ENCODE assay signal across 8 cellular contexts in genomic region chr7:2138146-2138765, GRCh38.
DNase-seq lines count a peak whose midpoint lies in the region; ATAC-seq, FAIRE-seq and TF ChIP-seq lines count a peak whose summit lies in the region.

No MANE protein-coding gene starts in this region.

- H4K20me1 ChIP-seq in osteoblast (ENCODE audit: insufficient read depth, low read length): peaks cover 7% of the 10 kb centered on the region

- 93 to 95% methylated on average over 14 to 17 of the region's 17 CpGs for WGBS in endodermal cell (ENCODE audit: insufficient coverage in 1 of 2, insufficient read length in 1 of 2), 2 experiments
- WGBS in small intestine, 3 donors: 76 to 98% (median 82%) methylated on average over 15 to 17 of the region's 17 CpGs

- no peaks in the 10 kb centered on the region for H3K9me3 Mint-ChIP-seq in endodermal cell
- no peaks in the 10 kb centered on the region for H3K9me3 Mint-ChIP-seq in stimulated activated effector memory CD8-positive, alpha-beta T cell treated with anti-CD3 and anti-CD28 coated beads, Interleukin-12 subunit alpha, Interleukin-12 subunit beta, amount 100 ng/mL, for 72 hours

- no peak overlapping the region for H3K27ac ChIP-seq in endodermal cell (ENCODE audit: low read depth, low read length)
- H3K27ac ChIP-seq in tibial artery: no peak overlapping the region
- no peak overlapping the region for H3K27ac ChIP-seq in small intestine (ENCODE audit: low read depth in 1 of 2, low read length in 1 of 2)
- no peak overlapping the region for H3K27ac ChIP-seq in osteoblast (ENCODE audit: low read depth, low read length)

- H3K79me2 ChIP-seq in osteoblast (ENCODE audit: insufficient read depth, low read length): no peaks in the 10 kb centered on the region

- H3K4me1 ChIP-seq in endodermal cell (ENCODE audit: control insufficient read depth, insufficient read depth, low read length) (no peaks in the 10 kb centered on the region), tibial artery (no peaks in the 10 kb centered on the region), small intestine (ENCODE audit: control insufficient read depth in 2 of 2, insufficient read depth in 1 of 2, low read depth in 1 of 2, low read length in 1 of 2) (no peaks in the 10 kb centered on the region), osteoblast (ENCODE audit: insufficient read depth, low read length) (no peaks in the 10 kb centered on the region)

- peak; percentile 61 for ATAC-seq in GM19452 (IDR thresholded peaks at IDR 0.05; ENCODE audit: unreplicated experiment)
- ATAC-seq in stimulated activated effector memory CD8-positive, alpha-beta T cell treated with anti-CD3 and anti-CD28 coated beads, Interleukin-12 subunit alpha, Interleukin-12 subunit beta, amount 100 ng/mL, for 72 hours: peak; percentile 51

- intact Hi-C loops in tibial artery (cut with DNase I; ENCODE audit: low total_unique reads): no loop called here

- no peak overlapping the region for H3K4me2 ChIP-seq in osteoblast (ENCODE audit: insufficient read depth, low read length)

- no peak overlapping the region for H3K9ac ChIP-seq in endodermal cell (ENCODE audit: extremely low read depth, low read length, poor library complexity, severe bottlenecking)

- H3K36me3 Mint-ChIP-seq in endodermal cell (ENCODE audit: low read depth): peaks cover 35% of the 10 kb centered on the region
- H3K36me3 Mint-ChIP-seq in stimulated activated effector memory CD8-positive, alpha-beta T cell treated with anti-CD3 and anti-CD28 coated beads, Interleukin-12 subunit alpha, Interleukin-12 subunit beta, amount 100 ng/mL, for 72 hours: no peaks in the 10 kb centered on the region

- peak overlapping the region; percentile 35 for H3K27ac Mint-ChIP-seq in endodermal cell
- peak overlapping the region; percentile 76 for H3K27ac Mint-ChIP-seq in stimulated activated effector memory CD8-positive, alpha-beta T cell treated with anti-CD3 and anti-CD28 coated beads, Interleukin-12 subunit alpha, Interleukin-12 subunit beta, amount 100 ng/mL, for 72 hours

- H3K4me1 Mint-ChIP-seq in endodermal cell: no peaks in the 10 kb centered on the region
- H3K4me1 Mint-ChIP-seq in stimulated activated effector memory CD8-positive, alpha-beta T cell treated with anti-CD3 and anti-CD28 coated beads, Interleukin-12 subunit alpha, Interleukin-12 subunit beta, amount 100 ng/mL, for 72 hours: peaks cover 21% of the 10 kb centered on the region

- H3K27me3 ChIP-seq in endodermal cell (ENCODE audit: control insufficient read depth, insufficient read depth, low read length, poor library complexity, severe bottlenecking) (no peaks in the 10 kb centered on the region), tibial artery (no peaks in the 10 kb centered on the region), small intestine (ENCODE audit: control insufficient read depth in 2 of 2, insufficient read depth in 2 of 2, low read length in 2 of 2) (no peaks in the 10 kb centered on the region), osteoblast (ENCODE audit: insufficient read depth, low read length) (no peaks in the 10 kb centered on the region)

- FAIRE-seq in small intestine (lab: Jason Lieb, UNC): no peak

- H3K27me3 Mint-ChIP-seq in endodermal cell (ENCODE audit: insufficient read depth): no peaks in the 10 kb centered on the region

- H3K4me3 Mint-ChIP-seq in endodermal cell: no peak overlapping the region
- peak overlapping the region; percentile 29 for H3K4me3 Mint-ChIP-seq in stimulated activated effector memory CD8-positive, alpha-beta T cell treated with anti-CD3 and anti-CD28 coated beads, Interleukin-12 subunit alpha, Interleukin-12 subunit beta, amount 100 ng/mL, for 72 hours

- H3K36me3 ChIP-seq in endodermal cell (ENCODE audit: control insufficient read depth, insufficient read depth, low read length) (peaks cover 25% of the 10 kb centered on the region), tibial artery (peaks cover 0 to 32% (median 15%) of the 10 kb centered on the region in 3 donors), small intestine (ENCODE audit: control insufficient read depth in 2 of 2, insufficient read depth in 2 of 2, low read length in 2 of 2) (no peaks in the 10 kb centered on the region), osteoblast (ENCODE audit: insufficient read depth, low read length) (peaks cover 9% of the 10 kb centered on the region)

- H3K4me3 ChIP-seq in endodermal cell (ENCODE audit: low read length) (no peak overlapping the region), tibial artery (no peak overlapping the region), small intestine (ENCODE audit: low read depth in 1 of 2, low read length in 2 of 2) (no peak overlapping the region), osteoblast (ENCODE audit: insufficient read depth, low read length) (no peak overlapping the region)

- TF ChIP-seq CTCF in endodermal cell (conservative IDR thresholded peaks at IDR 0.05) (no peak), tibial artery (IDR thresholded peaks at IDR 0.05) (no peak), osteoblast (IDR thresholded peaks at IDR 0.05; ENCODE audit: extremely low read depth, low read depth, low read length) (no peak)

- H3K9me3 ChIP-seq in endodermal cell (ENCODE audit: control insufficient read depth, low read length) (no peaks in the 10 kb centered on the region), tibial artery (no peaks in the 10 kb centered on the region), small intestine (ENCODE audit: control insufficient read depth, low read depth) (no peaks in the 10 kb centered on the region), osteoblast (ENCODE audit: low read depth, low read length) (no peaks in the 10 kb centered on the region)

- H2AFZ ChIP-seq in osteoblast (ENCODE audit: low read length): no peak overlapping the region

- DNase-seq in activated CD4-positive, alpha-beta T cell treated with anti-CD3 and anti-CD28 coated beads for 24 hours (ENCODE audit: low read depth in 2 of 2): peak; percentile 24 to 31
- DNase-seq in endodermal cell (no peak), tibial artery (no peak), HT-29 (ENCODE audit: low spot score) (no peak), small intestine (no peak), osteoblast (ENCODE audit: insufficient read length, low spot score, missing footprints) (no peak)
- DNase-seq in stimulated activated effector memory CD8-positive, alpha-beta T cell treated with anti-CD3 and anti-CD28 coated beads, Interleukin-12 subunit alpha, Interleukin-12 subunit beta, amount 100 ng/mL, for 72 hours (ENCODE audit: low spot score in 2 of 2): no peak

Comparison
In these comparisons a context has a peak if more than half of its experiments do, and no peak if none do; other contexts are left out.
1. DNase-seq: peak in activated CD4-positive, alpha-beta T cell treated with anti-CD3 and anti-CD28 coated beads for 24 hours (2 of 2); none in endodermal cell (single experiment), stimulated activated effector memory CD8-positive, alpha-beta T cell treated with anti-CD3 and anti-CD28 coated beads, Interleukin-12 subunit alpha, Interleukin-12 subunit beta, amount 100 ng/mL, for 72 hours (0 of 2), tibial artery (0 of 2), HT-29 (single experiment), small intestine (single experiment) and osteoblast (single experiment).